Comparison of ENCODE assay signal across 13 cellular contexts in genomic region chr5:74945561-74946165, GRCh38.
DNase-seq lines count a peak whose midpoint lies in the region; ATAC-seq and TF ChIP-seq lines count a peak whose summit lies in the region.
"Had no signal": no experiment of that assay in that cellular context is flagged by ENCODE, and none has a peak within 500 bp of the region (broad histone marks: within the 10 kb centered on the region; RNA-seq: fewer than 3 reads in every experiment).

No MANE protein-coding gene starts in this region.

- ATAC-seq in GM18499 (IDR thresholded peaks at IDR 0.05; ENCODE audit: insufficient read depth, unreplicated experiment) (peak; percentile 80), GM21381 (IDR thresholded peaks at IDR 0.05; ENCODE audit: unreplicated experiment) (peak; percentile 77), HG03520 (IDR thresholded peaks at IDR 0.05; ENCODE audit: unreplicated experiment) (peak; percentile 66)
- ATAC-seq: Right ventricle myocardium inferior had no signal

- TF ChIP-seq CTCF in fibroblast of mammary gland (conservative IDR thresholded peaks at IDR 0.05; ENCODE audit: control insufficient read depth, insufficient read depth, low read depth, low read length) = no peak

- no peak overlapping the region for H3K4me3 ChIP-seq in fibroblast of mammary gland (ENCODE audit: control insufficient read depth, low read depth, low read length)
- H3K4me3 ChIP-seq: testis had no signal

- peak; percentile 7 for DNase-seq in fibroblast of mammary gland (ENCODE audit: low read depth)
- no peak for DNase-seq in NOMO-1 (lab: John Stamatoyannopoulos, UW; ENCODE audit: unreplicated experiment in 2 of 2)
- no peak for DNase-seq in NCI-H146 (lab: John Stamatoyannopoulos, UW)
- no peak for DNase-seq in iPS-NIHi7 (ENCODE audit: extremely low spot score)
- no peak for DNase-seq in NCI-H2171 treated with DMSO at 0.1 percent for 48 hours (lab: John Stamatoyannopoulos, UW)
- DNase-seq: DND-41, H7, MV-4-11, testis had no signal
